8 cellular contexts compared by ENCODE assay signal in the genomic region with DNA sequence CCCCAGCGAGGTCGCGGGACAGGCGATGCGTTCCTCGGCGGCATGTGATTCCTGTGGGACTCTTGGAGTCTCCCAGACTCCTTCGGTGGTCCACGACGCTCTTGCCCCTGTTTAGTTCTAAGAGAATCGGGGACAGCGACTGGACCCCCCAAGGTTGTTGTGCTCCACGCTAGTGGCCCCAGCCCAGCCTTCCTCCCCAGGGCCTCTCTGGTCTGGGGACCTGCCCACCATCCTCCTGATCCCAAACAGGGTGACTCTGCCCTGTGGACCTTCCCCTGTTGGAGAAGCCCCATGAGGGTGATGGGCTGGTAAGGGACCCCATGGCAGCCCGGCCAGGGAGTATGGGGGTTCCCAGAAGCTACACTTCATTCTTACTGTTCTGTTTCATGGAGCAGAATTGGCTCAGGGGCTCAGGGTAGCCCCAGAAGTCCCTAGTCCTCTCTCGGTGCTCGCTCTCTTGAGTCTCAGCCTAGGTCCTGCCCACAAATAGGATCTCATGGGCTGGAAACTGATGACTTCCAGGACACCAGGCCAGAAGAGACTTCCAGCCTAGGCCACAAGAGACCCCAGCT. TPM values are rescaled to one million over a fixed set of nuclear protein-coding genes. Genes with fewer than 3 reads are reported as not detected.
DNase-seq lines count a peak whose midpoint lies in the region; ATAC-seq and TF ChIP-seq lines count a peak whose summit lies in the region.

No MANE protein-coding gene starts in this region.

- H3K9me3 ChIP-seq in CD8-positive, alpha-beta memory T cell (ENCODE audit: low read length), result no peaks in the 10 kb centered on the region
- no peaks in the 10 kb centered on the region for H3K9me3 ChIP-seq in RWPE2 (ENCODE audit: severe bottlenecking)
- H3K9me3 ChIP-seq in esophagus (ENCODE audit: control insufficient read depth in 2 of 2, insufficient read depth in 1 of 2, low read depth in 1 of 2, low read length in 1 of 2), result peaks cover 0 to under 1% of the 10 kb centered on the region in 2 donors
- no peaks in the 10 kb centered on the region for H3K9me3 ChIP-seq in ovary

- POLR2A ChIA-PET in CD8-positive, alpha-beta memory T cell (lab: Charles Lee), result interaction anchor here (0.5 to 2.6 kb wide), 4 partner anchors 29 to 427 kb away, joined by 3 to 17 read pairs (median 3); a partner anchor contains a TSS

- peaks cover 63% of the 10 kb centered on the region for H3K4me1 ChIP-seq in CD8-positive, alpha-beta memory T cell (ENCODE audit: insufficient read depth, low read length)
- peaks cover 21% of the 10 kb centered on the region for H3K4me1 ChIP-seq in RWPE2 (ENCODE audit: insufficient read depth, poor library complexity, severe bottlenecking)
- peaks cover 14 to 26% of the 10 kb centered on the region in 2 donors for H3K4me1 ChIP-seq in esophagus (ENCODE audit: control insufficient read depth in 2 of 2, insufficient read depth in 2 of 2, low read length in 1 of 2)
- peaks cover 23% of the 10 kb centered on the region for H3K4me1 ChIP-seq in ovary (ENCODE audit: insufficient read depth)

- no peak for TF ChIP-seq POLR2A in ovary (IDR thresholded peaks at IDR 0.05)

- no peaks in the 10 kb centered on the region for H3K9me3 Mint-ChIP-seq in CD8-positive, alpha-beta memory T cell

- 6 to 12% methylated on average over 16 of the region's 16 CpGs for WGBS in esophagus, 2 donors
- 9 to 13% (median 9%) methylated on average over 16 of the region's 16 CpGs for WGBS in ovary, 3 donors

- ATAC-seq in RWPE2 (ENCODE audit: low read depth) (no peak), GM18909 (IDR thresholded peaks at IDR 0.05; ENCODE audit: poor library complexity, unreplicated experiment) (no peak), HG02642 (IDR thresholded peaks at IDR 0.05; ENCODE audit: poor library complexity, unreplicated experiment) (no peak), GM21576 (IDR thresholded peaks at IDR 0.05; ENCODE audit: unreplicated experiment) (no peak), HG03097 (IDR thresholded peaks at IDR 0.05; ENCODE audit: low FRiP score, unreplicated experiment) (no peak)

- H3K27ac ChIP-seq in CD8-positive, alpha-beta memory T cell (ENCODE audit: low read depth, low read length), result peak overlapping the region; percentile 74
- H3K27ac ChIP-seq in RWPE2 (ENCODE audit: poor library complexity, severe bottlenecking), result peak overlapping the region; percentile 75
- H3K27ac ChIP-seq in esophagus (ENCODE audit: low read depth in 2 of 2, low read length in 1 of 2), result peak overlapping the region; percentile 95
- peak overlapping the region; percentile 79 to 94 for H3K27ac ChIP-seq in ovary

- H3K27me3 Mint-ChIP-seq in CD8-positive, alpha-beta memory T cell, result no peaks in the 10 kb centered on the region

- H3K4me3 ChIP-seq in CD8-positive, alpha-beta memory T cell (ENCODE audit: low read length), result peak overlapping the region; percentile 66
- H3K4me3 ChIP-seq in RWPE2 (ENCODE audit: severe bottlenecking) (peak overlapping the region; percentile 92), esophagus (ENCODE audit: low read depth in 1 of 2, low read length in 2 of 2) (peak overlapping the region; percentile 82 to 89), ovary (peak overlapping the region; percentile 86)

- H3K27me3 ChIP-seq in CD8-positive, alpha-beta memory T cell (ENCODE audit: insufficient read depth, low read length, poor library complexity, severe bottlenecking), result no peaks in the 10 kb centered on the region
- no peaks in the 10 kb centered on the region for H3K27me3 ChIP-seq in RWPE2 (ENCODE audit: insufficient read depth, poor library complexity, severe bottlenecking)
- no peaks in the 10 kb centered on the region for H3K27me3 ChIP-seq in esophagus (ENCODE audit: control insufficient read depth in 1 of 2, insufficient read depth in 2 of 2, low read length in 2 of 2)
- no peaks in the 10 kb centered on the region for H3K27me3 ChIP-seq in ovary

- peak in 1 of 5 donors; percentile 53 for DNase-seq in CD8-positive, alpha-beta memory T cell
- no peak for DNase-seq in RWPE2 (ENCODE audit: low spot score)
- DNase-seq in ovary, result peak in 1 of 5 donors; percentile 63

- H3K36me3 Mint-ChIP-seq in CD8-positive, alpha-beta memory T cell, result peaks cover 0 to 12% (median 0%) of the 10 kb centered on the region in 3 donors

- peak overlapping the region; percentile 87 to 93 (median 90) for H3K4me3 Mint-ChIP-seq in CD8-positive, alpha-beta memory T cell

- peak overlapping the region; percentile 86 to 97 (median 94) for H3K27ac Mint-ChIP-seq in CD8-positive, alpha-beta memory T cell

- no peaks in the 10 kb centered on the region for H3K36me3 ChIP-seq in CD8-positive, alpha-beta memory T cell (ENCODE audit: insufficient read depth, low read length)
- H3K36me3 ChIP-seq in RWPE2 (ENCODE audit: low read depth) (peaks cover 7% of the 10 kb centered on the region; the same call in 1 of the 2 replicates), esophagus (ENCODE audit: control insufficient read depth in 2 of 2, insufficient read depth in 2 of 2, low read length in 1 of 2) (no peaks in the 10 kb centered on the region), ovary (no peaks in the 10 kb centered on the region)

- H3K4me1 Mint-ChIP-seq in CD8-positive, alpha-beta memory T cell, result peaks cover 62 to 78% (median 66%) of the 10 kb centered on the region in 3 donors

- no peak for TF ChIP-seq CTCF in RWPE2 (IDR thresholded peaks at IDR 0.05; ENCODE audit: poor library complexity, severe bottlenecking)
- TF ChIP-seq CTCF in ovary (IDR thresholded peaks at IDR 0.05), result no peak

- intact Hi-C loops in ovary (cut with DNase I), result loop anchor here in 3 of 4 donors (5.0 to 10.0 kb wide), 5 partner anchors 35 to 358 kb away; a partner anchor contains a TSS

- no peak for TF ChIP-seq EP300 in ovary (IDR thresholded peaks at IDR 0.05)

- CTCF ChIA-PET in CD8-positive, alpha-beta memory T cell (lab: Charles Lee), result interaction anchor here (1.3 to 4.2 kb wide), 3 partner anchors 11 to 93 kb away, joined by 3 to 34 read pairs (median 3); no protein-coding TSS in a partner anchor

RNA-seq across cellular contexts. Expression of a gene that starts 0.9 kb away (rescaled TPM):
- total RNA-seq in CD8-positive, alpha-beta memory T cell, result 10 to 100 TPM; 43.2 to 43.6 TPM
- 66.4 TPM for polyA plus RNA-seq in CD8-positive, alpha-beta memory T cell
- polyA plus RNA-seq in esophagus (10 to 100 TPM; 19.6 to 30.7 TPM), ovary (10 to 100 TPM in 1 of 2 donors, 1 to 10 TPM in 1; 5.0 to 67.6 TPM)
- total RNA-seq in ovary, result 10 to 100 TPM; 34.0 to 50.0 (median 44.7) TPM

RNA-seq across cellular contexts. Expression of a gene that starts 37.2 kb away (rescaled TPM):
- 10 to 100 TPM; 59.9 to 62.9 TPM for total RNA-seq in CD8-positive, alpha-beta memory T cell
- 103 TPM for polyA plus RNA-seq in CD8-positive, alpha-beta memory T cell
- 10 to 100 TPM; 14.9 to 21.7 TPM for polyA plus RNA-seq in esophagus
- total RNA-seq in ovary, result 10 to 100 TPM; 35.2 to 75.2 (median 40.6) TPM
- 10 to 100 TPM in 1 of 2 donors, 1 to 10 TPM in 1; 7.5 to 46.1 TPM for polyA plus RNA-seq in ovary

RNA-seq across cellular contexts. Expression of a gene that starts 38.4 kb away (rescaled TPM):
- 10 to 100 TPM; 11.3 to 12.3 TPM for total RNA-seq in CD8-positive, alpha-beta memory T cell
- polyA plus RNA-seq in CD8-positive, alpha-beta memory T cell, result 103 TPM
- 1 to 10 TPM in 1 of 2 donors, under 1 TPM in 1; 0.83 to 1.9 TPM for polyA plus RNA-seq in esophagus
- 10 to 100 TPM; 30.5 to 66.1 (median 42.4) TPM for total RNA-seq in ovary
- polyA plus RNA-seq in ovary, result 10 to 100 TPM in 1 of 2 donors, 1 to 10 TPM in 1; 9.6 to 42.5 TPM
